Comparison of ENCODE assay signal across 8 cellular contexts in genomic region chr6:28940859-28941680, GRCh38.
DNase-seq lines count a peak whose midpoint lies in the region; ATAC-seq, FAIRE-seq and TF ChIP-seq lines count a peak whose summit lies in the region.

No MANE protein-coding gene starts in this region.

- peak overlapping the region; percentile 97 for H3K27ac Mint-ChIP-seq in T-helper 2 cell treated with Interferon-gamma antibody and Interleukin-4, amounts not matched to agents 5 μg/mL and 100 μg/mL, for 36 hours

- peak overlapping the region; percentile 75 for H3K4me3 ChIP-seq in GM12865 (ENCODE audit: low read depth, low read length)

- H3K4me3 Mint-ChIP-seq in T-helper 2 cell treated with Interferon-gamma antibody and Interleukin-4, amounts not matched to agents 5 μg/mL and 100 μg/mL, for 36 hours: peak overlapping the region; percentile 91

- DNase-seq in GM12865 (ENCODE audit: low read depth) (peak; percentile 89), NCI-H1694 (lab: John Stamatoyannopoulos, UW) (peak; percentile 80), astrocyte of the hippocampus (ENCODE audit: low read depth, low spot score) (peak; percentile 90), hippocampal formation (lab: John Stamatoyannopoulos, UW) (peak; percentile 63 to 67), retina (peak; percentile 86), D721Med (ENCODE audit: insufficient read length, low spot score) (no peak)
- DNase-seq in T-helper 2 cell treated with Interferon-gamma antibody and Interleukin-4, amounts not matched to agents 5 μg/mL and 100 μg/mL, for 36 hours (ENCODE audit: low spot score): peak; percentile 75

- FAIRE-seq in D721Med (lab: Jason Lieb, UNC): no peak

- peaks cover 49% of the 10 kb centered on the region for H3K4me1 Mint-ChIP-seq in T-helper 2 cell treated with Interferon-gamma antibody and Interleukin-4, amounts not matched to agents 5 μg/mL and 100 μg/mL, for 36 hours (ENCODE audit: low read depth)

- H3K9me3 Mint-ChIP-seq in T-helper 2 cell treated with Interferon-gamma antibody and Interleukin-4, amounts not matched to agents 5 μg/mL and 100 μg/mL, for 36 hours: no peaks in the 10 kb centered on the region

- H3K36me3 Mint-ChIP-seq in T-helper 2 cell treated with Interferon-gamma antibody and Interleukin-4, amounts not matched to agents 5 μg/mL and 100 μg/mL, for 36 hours (ENCODE audit: low read depth): peaks cover 2% of the 10 kb centered on the region

- TF ChIP-seq CTCF in GM12865 (IDR thresholded peaks at IDR 0.05; ENCODE audit: insufficient read depth, low read depth, low read length, missing control alignments): no peak
- no peak for TF ChIP-seq CTCF in D721Med (IDR thresholded peaks at IDR 0.05; ENCODE audit: insufficient read depth, missing control alignments)

- peaks cover 8% of the 10 kb centered on the region for H3K27me3 Mint-ChIP-seq in T-helper 2 cell treated with Interferon-gamma antibody and Interleukin-4, amounts not matched to agents 5 μg/mL and 100 μg/mL, for 36 hours (ENCODE audit: low read depth)

- peak; percentile 68 for ATAC-seq in HG02798 (IDR thresholded peaks at IDR 0.05; ENCODE audit: poor library complexity, unreplicated experiment)
